Comparison of ENCODE assay signal across 8 cellular contexts in genomic region chr11:78203184-78203583, GRCh38. TPM values are rescaled to one million over a fixed set of nuclear protein-coding genes. Genes with fewer than 3 reads are reported as not detected.
DNase-seq lines count a peak whose midpoint lies in the region; TF ChIP-seq lines count a peak whose summit lies in the region.
"Had no signal": no experiment of that assay in that cellular context is flagged by ENCODE, and none has a peak within 500 bp of the region (broad histone marks: within the 10 kb centered on the region; RNA-seq: fewer than 3 reads in every experiment).

No MANE protein-coding gene starts in this region.

- TF ChIP-seq POLR2A in ovary (IDR thresholded peaks at IDR 0.05), result no peak

- H2AFZ ChIP-seq in trophoblast cell (ENCODE audit: insufficient read depth, low read length, poor library complexity), result no peak overlapping the region

- H3K4me3 ChIP-seq in HL-60 (replicated peaks; ENCODE audit: insufficient read depth, low read length) (no peak overlapping the region), trophoblast cell (ENCODE audit: low read depth, low read length) (no peak overlapping the region), brain microvascular endothelial cell (ENCODE audit: low read depth, low read length) (no peak overlapping the region), ovary (no peak overlapping the region)
- H3K4me3 ChIP-seq: esophagus muscularis mucosa had no signal

- H3K14ac ChIP-seq in trophoblast cell (ENCODE audit: low read length), result no peak overlapping the region

- no peak overlapping the region for H4K91ac ChIP-seq in trophoblast cell (ENCODE audit: low read depth, low read length)

- H3K79me1 ChIP-seq in trophoblast cell (ENCODE audit: low read length), result no peaks in the 10 kb centered on the region

- H3K36me3 ChIP-seq in trophoblast cell (ENCODE audit: control insufficient read depth in 1 of 2, insufficient read depth in 2 of 2, low read length in 2 of 2) (peaks cover 64 to 72% of the 10 kb centered on the region in 2 experiments), brain microvascular endothelial cell (replicated peaks) (peaks cover 56% of the 10 kb centered on the region), ovary (no peaks in the 10 kb centered on the region)

- H3K27ac ChIP-seq in HL-60 (replicated peaks) (peak overlapping the region; percentile 57), trophoblast cell (ENCODE audit: low read depth, low read length) (no peak overlapping the region), brain microvascular endothelial cell (no peak overlapping the region), ovary (no peak overlapping the region)
- H3K27ac ChIP-seq: esophagus muscularis mucosa had no signal

- H3K18ac ChIP-seq in trophoblast cell (ENCODE audit: low read length), result no peak overlapping the region

- H3K27me3 ChIP-seq in HL-60 (ENCODE audit: insufficient read depth, poor library complexity, severe bottlenecking) (no peaks in the 10 kb centered on the region), trophoblast cell (ENCODE audit: insufficient read depth, low read length) (no peaks in the 10 kb centered on the region), brain microvascular endothelial cell (replicated peaks) (no peaks in the 10 kb centered on the region), ovary (no peaks in the 10 kb centered on the region)
- H3K27me3 ChIP-seq: esophagus muscularis mucosa had no signal

- no peak overlapping the region for H3K4ac ChIP-seq in trophoblast cell (ENCODE audit: low read depth, low read length)

- no peak overlapping the region for H2BK12ac ChIP-seq in trophoblast cell (ENCODE audit: low read length)

- H3K4me2 ChIP-seq in trophoblast cell (ENCODE audit: low read length), result no peak overlapping the region

- no peak overlapping the region for H3K23ac ChIP-seq in trophoblast cell (ENCODE audit: low read length)

- H3K9me3 ChIP-seq in trophoblast cell (ENCODE audit: insufficient read depth, low read depth, low read length), result no peaks in the 10 kb centered on the region
- H3K9me3 ChIP-seq in ovary, result no peaks in the 10 kb centered on the region
- H3K9me3 ChIP-seq: esophagus muscularis mucosa had no signal

- DNase-seq in HL-60 (ENCODE audit: low read depth in 1 of 2, low spot score in 1 of 2) (peak; percentile 43 to 70), trophoblast cell (no peak), brain microvascular endothelial cell (no peak), GM13977 (ENCODE audit: low spot score) (no peak), ovary (no peak)
- DNase-seq in activated naive CD4-positive, alpha-beta T cell treated with anti-CD3 and anti-CD28 coated beads, Interleukin-2, amount 10 ng/mL, durations not matched to agents 7 days and 5 days, result peak; percentile 66

- no peak overlapping the region for H2AK5ac ChIP-seq in trophoblast cell (ENCODE audit: low read length)

- H3K36me3 Mint-ChIP-seq in T-helper 1 cell treated with Interleukin-12 subunit alpha and Interleukin-12 subunit beta and Interleukin-4 antibody, amounts not matched to agents 30 μg/mL and 1 μg/mL, for 36 hours (ENCODE audit: low read depth), result peaks cover 37% of the 10 kb centered on the region
- peaks cover 42% of the 10 kb centered on the region for H3K36me3 Mint-ChIP-seq in activated naive CD4-positive, alpha-beta T cell treated with anti-CD3 and anti-CD28 coated beads, Interleukin-2, amount 10 ng/mL, durations not matched to agents 7 days and 5 days

- no peaks in the 10 kb centered on the region for H3K9me3 Mint-ChIP-seq in T-helper 1 cell treated with Interleukin-12 subunit alpha and Interleukin-12 subunit beta and Interleukin-4 antibody, amounts not matched to agents 30 μg/mL and 1 μg/mL, for 36 hours
- no peaks in the 10 kb centered on the region for H3K9me3 Mint-ChIP-seq in activated naive CD4-positive, alpha-beta T cell treated with anti-CD3 and anti-CD28 coated beads, Interleukin-2, amount 10 ng/mL, durations not matched to agents 7 days and 5 days

- intact Hi-C loops in ovary (cut with DNase I), result no loop called here

- peak overlapping the region; percentile 85 for H3K4me3 Mint-ChIP-seq in T-helper 1 cell treated with Interleukin-12 subunit alpha and Interleukin-12 subunit beta and Interleukin-4 antibody, amounts not matched to agents 30 μg/mL and 1 μg/mL, for 36 hours
- H3K4me3 Mint-ChIP-seq in activated naive CD4-positive, alpha-beta T cell treated with anti-CD3 and anti-CD28 coated beads, Interleukin-2, amount 10 ng/mL, durations not matched to agents 7 days and 5 days, result peak overlapping the region; percentile 74

- no peaks in the 10 kb centered on the region for H3K27me3 Mint-ChIP-seq in T-helper 1 cell treated with Interleukin-12 subunit alpha and Interleukin-12 subunit beta and Interleukin-4 antibody, amounts not matched to agents 30 μg/mL and 1 μg/mL, for 36 hours (ENCODE audit: low read depth)
- no peaks in the 10 kb centered on the region for H3K27me3 Mint-ChIP-seq in activated naive CD4-positive, alpha-beta T cell treated with anti-CD3 and anti-CD28 coated beads, Interleukin-2, amount 10 ng/mL, durations not matched to agents 7 days and 5 days

- no peak overlapping the region for H4K12ac ChIP-seq in trophoblast cell (ENCODE audit: low read depth, low read length)

- H2BK5ac ChIP-seq in trophoblast cell (ENCODE audit: low read depth, low read length, poor library complexity), result no peak overlapping the region

- no peak for TF ChIP-seq EP300 in ovary (IDR thresholded peaks at IDR 0.05)

- H3K4me1 Mint-ChIP-seq in T-helper 1 cell treated with Interleukin-12 subunit alpha and Interleukin-12 subunit beta and Interleukin-4 antibody, amounts not matched to agents 30 μg/mL and 1 μg/mL, for 36 hours (ENCODE audit: low read depth), result peaks cover 39% of the 10 kb centered on the region
- H3K4me1 Mint-ChIP-seq in activated naive CD4-positive, alpha-beta T cell treated with anti-CD3 and anti-CD28 coated beads, Interleukin-2, amount 10 ng/mL, durations not matched to agents 7 days and 5 days, result peaks cover 49% of the 10 kb centered on the region

- CTCF ChIA-PET in activated naive CD4-positive, alpha-beta T cell treated with anti-CD3 and anti-CD28 coated beads, Interleukin-2, amount 10 ng/mL, durations not matched to agents 7 days and 5 days (lab: Charles Lee), result interaction anchor here (0.8 to 1.5 kb wide), 5 partner anchors 13 to 81 kb away, joined by 3 to 4 read pairs (median 3); no protein-coding TSS in a partner anchor

- no CpG with 5 or more reads among the region's 10 CpGs for WGBS in trophoblast cell (ENCODE audit: extremely low coverage, insufficient coverage, insufficient read length)
- 87 to 88% (median 88%) methylated on average over 10 of the region's 10 CpGs for WGBS in ovary, 3 donors

- peaks cover 2% of the 10 kb centered on the region for H3K79me2 ChIP-seq in trophoblast cell (ENCODE audit: control insufficient read depth, insufficient read depth, low read length, poor library complexity)

- in situ Hi-C loops in brain microvascular endothelial cell (cut with HindIII; ENCODE audit: low pct_ligation_motif_present, low sequenced_read_pairs) (no loop called here), GM13977 (cut with MboI; ENCODE audit: low pct_unique_long_range_greater_than_20kb, low sequenced_read_pairs, unreplicated experiment) (no loop called here)

- H3K4me1 ChIP-seq in trophoblast cell (ENCODE audit: control insufficient read depth in 1 of 2, insufficient read depth in 2 of 2, low read length in 2 of 2) (peaks cover 8% of the 10 kb centered on the region in 2 experiments), ovary (ENCODE audit: insufficient read depth) (no peaks in the 10 kb centered on the region)
- H3K4me1 ChIP-seq: esophagus muscularis mucosa had no signal

- peak overlapping the region; percentile 95 for H3K27ac Mint-ChIP-seq in T-helper 1 cell treated with Interleukin-12 subunit alpha and Interleukin-12 subunit beta and Interleukin-4 antibody, amounts not matched to agents 30 μg/mL and 1 μg/mL, for 36 hours
- peak overlapping the region; percentile 97 for H3K27ac Mint-ChIP-seq in activated naive CD4-positive, alpha-beta T cell treated with anti-CD3 and anti-CD28 coated beads, Interleukin-2, amount 10 ng/mL, durations not matched to agents 7 days and 5 days

- H2BK120ac ChIP-seq in trophoblast cell (ENCODE audit: insufficient read depth, low read length, poor library complexity), result no peak overlapping the region

- no peak overlapping the region for H3K9ac ChIP-seq in trophoblast cell (ENCODE audit: low read length)

- TF ChIP-seq CTCF in HL-60 (IDR thresholded peaks at IDR 0.05; ENCODE audit: insufficient read depth, low read length) (no peak), brain microvascular endothelial cell (IDR thresholded peaks at IDR 0.05; ENCODE audit: low read depth, low read length, missing control alignments) (no peak), GM13977 (IDR thresholded peaks at IDR 0.05; ENCODE audit: extremely low read depth, insufficient read depth, missing control alignments) (no peak), ovary (IDR thresholded peaks at IDR 0.05) (no peak)

- H4K8ac ChIP-seq in trophoblast cell (ENCODE audit: low read depth, low read length), result peak overlapping the region; percentile 32

RNA-seq across cellular contexts. Expression of gene USP35, which starts 14.5 kb away (rescaled TPM):
- polyA plus RNA-seq in trophoblast cell (2013), result 19.3 and 20.2 TPM in 2 replicates
- 10 to 100 TPM in 4 of 7 donors, 1 to 10 TPM in 3; 8.0 to 18.6 (median 10.2) TPM for total RNA-seq in ovary
- 1 to 10 TPM; 9.1 to 9.2 TPM for polyA plus RNA-seq in ovary

RNA-seq across cellular contexts. Expression of gene KCTD21, which starts 14.8 kb away (rescaled TPM):
- 14.9 and 15.5 TPM in 2 replicates for polyA plus RNA-seq in trophoblast cell (2013)
- total RNA-seq in ovary, result 10 to 100 TPM in 6 of 7 donors, 1 to 10 TPM in 1; 7.4 to 24.7 (median 14.1) TPM
- 10 to 100 TPM in 1 of 2 donors, 1 to 10 TPM in 1; 9.9 to 24.3 TPM for polyA plus RNA-seq in ovary

Comparison
In these comparisons a context has a peak if more than half of its experiments do, and no peak if none do; other contexts are left out.
1. DNase-seq: peak in HL-60 (2 of 2) and activated naive CD4-positive, alpha-beta T cell treated with anti-CD3 and anti-CD28 coated beads, Interleukin-2, amount 10 ng/mL, durations not matched to agents 7 days and 5 days (single experiment); none in trophoblast cell (0 of 2), brain microvascular endothelial cell (single experiment), GM13977 (single experiment) and ovary (0 of 5).